12 cellular contexts compared by ENCODE assay signal in the genomic region with DNA sequence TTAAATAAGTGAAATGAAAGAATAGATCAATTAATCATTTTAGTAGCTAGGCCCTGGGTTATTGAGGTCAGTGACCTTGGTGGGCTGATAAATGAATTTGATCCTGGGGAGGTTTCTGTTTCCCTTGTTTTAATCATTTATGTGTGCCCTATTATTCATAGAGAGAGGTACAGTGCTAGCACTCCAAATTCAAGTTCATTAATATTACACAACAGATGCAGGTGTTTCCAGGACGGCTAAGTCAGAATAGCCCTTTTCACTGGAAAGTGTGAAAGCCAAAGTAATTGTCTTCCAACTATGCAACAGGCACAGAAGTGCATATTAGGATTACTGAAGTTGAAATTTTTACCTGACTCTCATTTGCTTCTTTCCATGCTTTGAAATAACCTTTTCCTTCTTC.
DNase-seq lines count a peak whose midpoint lies in the region; ATAC-seq and TF ChIP-seq lines count a peak whose summit lies in the region.
"Had no signal": no experiment of that assay in that cellular context is flagged by ENCODE, and none has a peak within 500 bp of the region (broad histone marks: within the 10 kb centered on the region; RNA-seq: fewer than 3 reads in every experiment).

No MANE protein-coding gene starts in this region.

- H3K9me3 ChIP-seq in CD4-positive, CD25-positive, alpha-beta regulatory T cell (ENCODE audit: control insufficient read depth in 2 of 2, low read length in 2 of 2): no peaks in the 10 kb centered on the region
- H3K9me3 ChIP-seq in HCT116 (ENCODE audit: control insufficient read depth in 1 of 2, insufficient read depth in 1 of 2, low read depth in 1 of 2, low read length in 2 of 2) (no peaks in the 10 kb centered on the region), mucosa of rectum (ENCODE audit: control insufficient read depth in 2 of 2, low read length in 2 of 2) (no peaks in the 10 kb centered on the region)

- H3K27me3 Mint-ChIP-seq in CD4-positive, CD25-positive, alpha-beta regulatory T cell: no peaks in the 10 kb centered on the region
- H3K27me3 Mint-ChIP-seq in activated naive CD8-positive, alpha-beta T cell: no peaks in the 10 kb centered on the region
- H3K27me3 Mint-ChIP-seq: CD8-positive, alpha-beta memory T cell had no signal

- H3K27ac Mint-ChIP-seq in CD4-positive, CD25-positive, alpha-beta regulatory T cell: peak overlapping the region; percentile 7 to 60 (median 60)
- H3K27ac Mint-ChIP-seq in activated naive CD8-positive, alpha-beta T cell: peak overlapping the region; percentile 76

- peaks cover 0 to 2% (median 0%) of the 10 kb centered on the region in 7 donors for H3K9me3 Mint-ChIP-seq in CD4-positive, CD25-positive, alpha-beta regulatory T cell
- H3K9me3 Mint-ChIP-seq in activated naive CD8-positive, alpha-beta T cell (ENCODE audit: low read depth): no peaks in the 10 kb centered on the region
- H3K9me3 Mint-ChIP-seq: CD8-positive, alpha-beta memory T cell had no signal

- H3K36me3 ChIP-seq in CD4-positive, CD25-positive, alpha-beta regulatory T cell (ENCODE audit: control insufficient read depth, insufficient read depth, low read length): no peaks in the 10 kb centered on the region
- H3K36me3 ChIP-seq in HCT116 (ENCODE audit: control insufficient read depth in 1 of 2, insufficient read depth in 2 of 2, low read length in 2 of 2) (no peaks in the 10 kb centered on the region), mucosa of rectum (ENCODE audit: control insufficient read depth in 2 of 2, insufficient read depth in 2 of 2, low read length in 2 of 2) (no peaks in the 10 kb centered on the region)

- peaks cover 20 to 26% (median 22%) of the 10 kb centered on the region in 4 donors for H3K4me1 Mint-ChIP-seq in CD4-positive, CD25-positive, alpha-beta regulatory T cell
- H3K4me1 Mint-ChIP-seq in activated naive CD8-positive, alpha-beta T cell (ENCODE audit: low read depth): peaks cover 36% of the 10 kb centered on the region

- peak overlapping the region in 2 of 4 donors; percentile 3 to 6 for H3K4me3 Mint-ChIP-seq in CD4-positive, CD25-positive, alpha-beta regulatory T cell
- H3K4me3 Mint-ChIP-seq in activated naive CD8-positive, alpha-beta T cell: peak overlapping the region; percentile 55

- peak overlapping the region; percentile 52 for H3K4me2 ChIP-seq in HCT116 (ENCODE audit: low read length)

- H3K27me3 ChIP-seq in CD4-positive, CD25-positive, alpha-beta regulatory T cell (ENCODE audit: control insufficient read depth, insufficient read depth, low read length): no peaks in the 10 kb centered on the region
- H3K27me3 ChIP-seq in HCT116 (ENCODE audit: insufficient read depth, low read length) (no peaks in the 10 kb centered on the region), mucosa of rectum (ENCODE audit: control insufficient read depth in 2 of 2, insufficient read depth in 2 of 2, low read length in 2 of 2) (no peaks in the 10 kb centered on the region)
- H3K27me3 ChIP-seq: dorsolateral prefrontal cortex had no signal

- no peak for TF ChIP-seq POLR2A in HCT116 (IDR thresholded peaks at IDR 0.05; ENCODE audit: borderline replicate concordance, extremely low read depth, insufficient read depth, insufficient read length)

- H3K79me2 ChIP-seq in HCT116 (ENCODE audit: insufficient read depth, low read length): no peaks in the 10 kb centered on the region

- POLR2A ChIA-PET in HCT116 (lab: Charles Lee): no interaction called here

- peak overlapping the region; percentile 94 for H2AFZ ChIP-seq in HCT116 (ENCODE audit: low read depth, low read length, poor library complexity, severe bottlenecking)

- no peak for TF ChIP-seq RAD21 in HCT116 (IDR thresholded peaks at IDR 0.05; ENCODE audit: low read depth)

- peaks cover 9% of the 10 kb centered on the region for H3K4me1 ChIP-seq in CD4-positive, CD25-positive, alpha-beta regulatory T cell (ENCODE audit: control insufficient read depth, insufficient read depth, low read length, poor library complexity, severe bottlenecking)
- H3K4me1 ChIP-seq in HCT116 (ENCODE audit: control insufficient read depth in 1 of 2, insufficient read depth in 2 of 2, low read length in 2 of 2) (peaks cover 10 to 13% of the 10 kb centered on the region in 2 experiments; a peak in 3 of 4 replicates), mucosa of rectum (ENCODE audit: control insufficient read depth in 2 of 2, insufficient read depth in 2 of 2, low read length in 2 of 2) (peaks cover 3 to 7% of the 10 kb centered on the region in 2 donors)

- no TSS peak for BruUV-seq in HCT116 (replicated peaks; lab: Mats Ljungman, UMichigan)

- intact Hi-C loops in HCT116 (cut with micrococcal nuclease): no loop called here

- no peaks in the 10 kb centered on the region for H4K20me1 ChIP-seq in HCT116 (ENCODE audit: insufficient read depth)

- no peak for ATAC-seq in CD4-positive, CD25-positive, alpha-beta regulatory T cell (ENCODE audit: low read depth in 2 of 2)
- ATAC-seq in HCT116 (no peak), GM18868 (IDR thresholded peaks at IDR 0.05; ENCODE audit: unreplicated experiment) (no peak)

- no peak for DNase-seq in CD4-positive, CD25-positive, alpha-beta regulatory T cell
- no peak for DNase-seq in HCT116 (ENCODE audit: low read depth, low spot score)
- DNase-seq in NCI-H2227 treated with DMSO at 0.1 percent for 48 hours (lab: John Stamatoyannopoulos, UW): no peak
- DNase-seq in SIG-M5 treated with dmso at 0.1 percent for 504 hours (lab: John Stamatoyannopoulos, UW; ENCODE audit: unreplicated experiment): no peak
- DNase-seq in A172 (ENCODE audit: low spot score): no peak
- DNase-seq: dorsolateral prefrontal cortex, NCI-H82 had no signal

- no peak overlapping the region for H3K27ac ChIP-seq in CD4-positive, CD25-positive, alpha-beta regulatory T cell (ENCODE audit: insufficient read depth, low read length, poor library complexity, severe bottlenecking)
- H3K27ac ChIP-seq in HCT116 (ENCODE audit: low read depth, low read length) (no peak overlapping the region), mucosa of rectum (ENCODE audit: low read depth in 2 of 2, low read length in 2 of 2) (peak overlapping the region; percentile 72 to 75)
- H3K27ac ChIP-seq: SK-N-MC had no signal

- H3K4me3 ChIP-seq in CD4-positive, CD25-positive, alpha-beta regulatory T cell (ENCODE audit: low read depth, low read length): no peak overlapping the region
- H3K4me3 ChIP-seq in HCT116 (replicated peaks in 1 of 2; ENCODE audit: low read depth in 1 of 2, low read length in 2 of 2) (peak overlapping the region in 1 of 2 experiments; percentile 8; a peak in 1 of 4 replicates), mucosa of rectum (ENCODE audit: low read length in 2 of 2) (peak overlapping the region in 1 of 2 donors; percentile 30)
- H3K4me3 ChIP-seq: dorsolateral prefrontal cortex, SK-N-MC had no signal

- CTCF ChIA-PET in HCT116 (lab: Charles Lee): no interaction called here

- no peaks in the 10 kb centered on the region for H3K36me3 Mint-ChIP-seq in CD4-positive, CD25-positive, alpha-beta regulatory T cell
- peaks cover 4% of the 10 kb centered on the region for H3K36me3 Mint-ChIP-seq in activated naive CD8-positive, alpha-beta T cell
- H3K36me3 Mint-ChIP-seq: CD8-positive, alpha-beta memory T cell had no signal

- RAD21 ChIA-PET in HCT116 (lab: Charles Lee; ENCODE audit: low non-redundant PET in 1 of 2, low total read pairs in 2 of 2, uncharacterized antibody in 2 of 2, unreplicated experiment in 2 of 2): no interaction called here

- H3K9ac ChIP-seq in HCT116 (ENCODE audit: low read length) (no peak overlapping the region), mucosa of rectum (ENCODE audit: low read depth in 1 of 2, low read length in 2 of 2) (no peak overlapping the region)

- no peaks in the 10 kb centered on the region for H3K9me2 ChIP-seq in HCT116 (ENCODE audit: insufficient read depth)

- TF ChIP-seq CTCF in HCT116 (IDR thresholded peaks at IDR 0.05 in 2 of 3, conservative IDR thresholded peaks at IDR 0.05 in 1 of 3; ENCODE audit: borderline replicate concordance in 1 of 3, insufficient read depth in 1 of 3, low read depth in 2 of 3, low read length in 2 of 3): no peak

TF ChIP-seq in HCT116, 20 proteins besides CTCF, POLR2A, EP300 and RAD21 (continues in another document):
- TF ChIP-seq, protein P1, sequence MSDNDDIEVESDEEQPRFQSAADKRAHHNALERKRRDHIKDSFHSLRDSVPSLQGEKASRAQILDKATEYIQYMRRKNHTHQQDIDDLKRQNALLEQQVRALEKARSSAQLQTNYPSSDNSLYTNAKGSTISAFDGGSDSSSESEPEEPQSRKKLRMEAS (IDR thresholded peaks at IDR 0.05): no peak
- no peak for TF ChIP-seq YY1 (IDR thresholded peaks at IDR 0.05; ENCODE audit: extremely low read depth, insufficient replicate concordance, low read depth, low read length)
- TF ChIP-seq ZNF274 (IDR thresholded peaks at IDR 0.05; ENCODE audit: low read depth, low read length): no peak
- no peak for TF ChIP-seq SP1 (IDR thresholded peaks at IDR 0.05; ENCODE audit: low read depth)
- no peak for TF ChIP-seq SIN3A (IDR thresholded peaks at IDR 0.05; ENCODE audit: low read depth)
- TF ChIP-seq, protein P2, sequence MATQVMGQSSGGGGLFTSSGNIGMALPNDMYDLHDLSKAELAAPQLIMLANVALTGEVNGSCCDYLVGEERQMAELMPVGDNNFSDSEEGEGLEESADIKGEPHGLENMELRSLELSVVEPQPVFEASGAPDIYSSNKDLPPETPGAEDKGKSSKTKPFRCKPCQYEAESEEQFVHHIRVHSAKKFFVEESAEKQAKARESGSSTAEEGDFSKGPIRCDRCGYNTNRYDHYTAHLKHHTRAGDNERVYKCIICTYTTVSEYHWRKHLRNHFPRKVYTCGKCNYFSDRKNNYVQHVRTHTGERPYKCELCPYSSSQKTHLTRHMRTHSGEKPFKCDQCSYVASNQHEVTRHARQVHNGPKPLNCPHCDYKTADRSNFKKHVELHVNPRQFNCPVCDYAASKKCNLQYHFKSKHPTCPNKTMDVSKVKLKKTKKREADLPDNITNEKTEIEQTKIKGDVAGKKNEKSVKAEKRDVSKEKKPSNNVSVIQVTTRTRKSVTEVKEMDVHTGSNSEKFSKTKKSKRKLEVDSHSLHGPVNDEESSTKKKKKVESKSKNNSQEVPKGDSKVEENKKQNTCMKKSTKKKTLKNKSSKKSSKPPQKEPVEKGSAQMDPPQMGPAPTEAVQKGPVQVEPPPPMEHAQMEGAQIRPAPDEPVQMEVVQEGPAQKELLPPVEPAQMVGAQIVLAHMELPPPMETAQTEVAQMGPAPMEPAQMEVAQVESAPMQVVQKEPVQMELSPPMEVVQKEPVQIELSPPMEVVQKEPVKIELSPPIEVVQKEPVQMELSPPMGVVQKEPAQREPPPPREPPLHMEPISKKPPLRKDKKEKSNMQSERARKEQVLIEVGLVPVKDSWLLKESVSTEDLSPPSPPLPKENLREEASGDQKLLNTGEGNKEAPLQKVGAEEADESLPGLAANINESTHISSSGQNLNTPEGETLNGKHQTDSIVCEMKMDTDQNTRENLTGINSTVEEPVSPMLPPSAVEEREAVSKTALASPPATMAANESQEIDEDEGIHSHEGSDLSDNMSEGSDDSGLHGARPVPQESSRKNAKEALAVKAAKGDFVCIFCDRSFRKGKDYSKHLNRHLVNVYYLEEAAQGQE (IDR thresholded peaks at IDR 0.05; ENCODE audit: low read depth): no peak
- TF ChIP-seq TCF7L2 (IDR thresholded peaks at IDR 0.05; ENCODE audit: borderline replicate concordance, extremely low read depth, insufficient read depth, insufficient read length): no peak
- no peak for TF ChIP-seq FOSL1 (IDR thresholded peaks at IDR 0.05; ENCODE audit: low read depth)
- no peak for TF ChIP-seq EGR1 (IDR thresholded peaks at IDR 0.05; ENCODE audit: low read depth)

Comparison
In these comparisons a context has a peak if more than half of its experiments do, and no peak if none do; other contexts are left out.
1. H3K27ac ChIP-seq: peak in mucosa of rectum (2 of 2); none in CD4-positive, CD25-positive, alpha-beta regulatory T cell (single experiment) and HCT116 (single experiment).